In genomic region chr2:227423633-227424499, GRCh38 we compare ENCODE assay signal across 1 cellular context.
TF ChIP-seq lines count a peak whose summit lies in the region.

No MANE protein-coding gene starts in this region.

TF ChIP-seq in GM23338, 12 proteins besides CTCF, POLR2A, EP300 and RAD21:
- TF ChIP-seq ZNF462 (CRISPR knock-in tag; IDR thresholded peaks at IDR 0.05) (no peak), CREB1 (CRISPR knock-in tag; IDR thresholded peaks at IDR 0.05; ENCODE audit: low read depth) (no peak), POLR2AphosphoS5 (IDR thresholded peaks at IDR 0.05; ENCODE audit: low read depth) (no peak), REST (IDR thresholded peaks at IDR 0.05; ENCODE audit: unreplicated experiment) (no peak), ZNF114 (CRISPR knock-in tag; IDR thresholded peaks at IDR 0.05) (no peak), EZH2phosphoT487 (IDR thresholded peaks at IDR 0.05; ENCODE audit: unreplicated experiment) (no peak), JUNB (IDR thresholded peaks at IDR 0.05; ENCODE audit: unreplicated experiment) (no peak), ZNF331 (CRISPR knock-in tag; IDR thresholded peaks at IDR 0.05; ENCODE audit: low read depth) (no peak), STAT1 (IDR thresholded peaks at IDR 0.05; ENCODE audit: unreplicated experiment) (no peak)
